In genomic region chr3:127377801-127378442, GRCh38 we compare ENCODE assay signal across 2 cellular contexts.
TF ChIP-seq lines count a peak whose summit lies in the region.

No MANE protein-coding gene starts in this region.

TF ChIP-seq in HepG2, 621 proteins besides CTCF, POLR2A, EP300 and RAD21:
- TF ChIP-seq ZNF768 (CRISPR knock-in tag; IDR thresholded peaks at IDR 0.05), result 0 out of 2 replicates have a peak, but pooled peaks have one; percentile 19
- TF ChIP-seq SATB2 (CRISPR knock-in tag; IDR thresholded peaks at IDR 0.05), result no peak
- TF ChIP-seq ZNF251 (CRISPR knock-in tag; IDR thresholded peaks at IDR 0.05), result no peak
- TF ChIP-seq HNRNPK (IDR thresholded peaks at IDR 0.05; ENCODE audit: low read depth, low read length, poor library complexity, severe bottlenecking), result no peak

TF ChIP-seq in H1, 55 proteins besides CTCF, POLR2A, EP300 and RAD21:
- TF ChIP-seq ASH2L (IDR thresholded peaks at IDR 0.05; ENCODE audit: low read length), result no peak
- no peak for TF ChIP-seq KDM5A (IDR thresholded peaks at IDR 0.05; ENCODE audit: low read length)
- TF ChIP-seq MAFK (IDR thresholded peaks at IDR 0.05; ENCODE audit: low read depth, low read length), result no peak
- no peak for TF ChIP-seq ATF2 (IDR thresholded peaks at IDR 0.05; ENCODE audit: low read length)
- TF ChIP-seq TAF1 (IDR thresholded peaks at IDR 0.05; ENCODE audit: low read depth, low read length), result no peak
- TF ChIP-seq HDAC2 (IDR thresholded peaks at IDR 0.05; ENCODE audit: borderline replicate concordance in 1 of 2, low read depth in 2 of 2, low read length in 2 of 2), result no peak
